ENCODE assay signal across 8 cellular contexts in genomic region chr5:139389701-139390638, GRCh38. TPM values are rescaled to one million over a fixed set of nuclear protein-coding genes. Genes with fewer than 3 reads are reported as not detected.
DNase-seq lines count a peak whose midpoint lies in the region; ATAC-seq, FAIRE-seq and TF ChIP-seq lines count a peak whose summit lies in the region.

A gene with protein sequence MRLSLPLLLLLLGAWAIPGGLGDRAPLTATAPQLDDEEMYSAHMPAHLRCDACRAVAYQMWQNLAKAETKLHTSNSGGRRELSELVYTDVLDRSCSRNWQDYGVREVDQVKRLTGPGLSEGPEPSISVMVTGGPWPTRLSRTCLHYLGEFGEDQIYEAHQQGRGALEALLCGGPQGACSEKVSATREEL (minus strand): TSS chr5:139389913. CDS start chr5:139389856, 57 bp downstream.

- H3K4me1 ChIP-seq in kidney (ENCODE audit: control insufficient read depth in 1 of 2, insufficient read depth in 1 of 2, low read depth in 1 of 2, low read length in 2 of 2): peaks cover 0 to 13% of the 10 kb centered on the region in 2 donors

- FAIRE-seq in kidney (lab: Jason Lieb, UNC): no peak

- peaks cover 2 to 5% of the 10 kb centered on the region in 2 donors for H3K36me3 Mint-ChIP-seq in activated T-cell treated with anti-CD3 and anti-CD28 coated beads, Interleukin-2, amount 50 U/mL, for 72 hours (ENCODE audit: insufficient read depth in 2 of 2)

- peak within 1 kb of the TSS; percentile 98 to 100 for H3K4me3 Mint-ChIP-seq in activated T-cell treated with anti-CD3 and anti-CD28 coated beads, Interleukin-2, amount 50 U/mL, for 72 hours

- H3K9ac ChIP-seq in kidney (ENCODE audit: low read length in 2 of 2): no peak within 1 kb of the TSS

- no peaks in the 10 kb centered on the region for H3K9me3 ChIP-seq in kidney (ENCODE audit: control insufficient read depth in 1 of 2, low read length in 2 of 2)
- no peaks in the 10 kb centered on the region for H3K9me3 ChIP-seq in MG63

- no peaks in the 10 kb centered on the region for H3K27me3 ChIP-seq in MG63

- no peaks in the 10 kb centered on the region for H3K36me3 ChIP-seq in kidney (ENCODE audit: control insufficient read depth in 1 of 2, insufficient read depth in 2 of 2, low read length in 2 of 2)
- no peaks in the 10 kb centered on the region for H3K36me3 ChIP-seq in MG63

- no peaks in the 10 kb centered on the region for H3K9me3 Mint-ChIP-seq in activated T-cell treated with anti-CD3 and anti-CD28 coated beads, Interleukin-2, amount 50 U/mL, for 72 hours

- H3K27ac ChIP-seq in skin epidermis (peak within 1 kb of the TSS in 16 of 21 experiments; percentile 6 to 86 (median 64)), kidney (ENCODE audit: low read depth in 2 of 2, low read length in 2 of 2) (no peak within 1 kb of the TSS)

- H3K27ac Mint-ChIP-seq in activated T-cell treated with anti-CD3 and anti-CD28 coated beads, Interleukin-2, amount 50 U/mL, for 72 hours: peak within 1 kb of the TSS; percentile 99

- TF ChIP-seq CTCF in kidney (IDR thresholded peaks at IDR 0.05; ENCODE audit: borderline replicate concordance, extremely low read depth, insufficient read depth): no peak

- no peaks in the 10 kb centered on the region for H3K27me3 Mint-ChIP-seq in activated T-cell treated with anti-CD3 and anti-CD28 coated beads, Interleukin-2, amount 50 U/mL, for 72 hours (ENCODE audit: low read depth)

- intact Hi-C loops in kidney (cut with DNase I): no loop called here

- peak; percentile 37 for ATAC-seq in GM21367 (IDR thresholded peaks at IDR 0.05; ENCODE audit: unreplicated experiment)
- ATAC-seq in HG03575 (IDR thresholded peaks at IDR 0.05; ENCODE audit: extremely low read depth, insufficient number of reproducible peaks, low FRiP score, unreplicated experiment): peak; percentile 23
- peak; percentile 65 to 67 for ATAC-seq in activated T-cell treated with anti-CD3 and anti-CD28 coated beads, Interleukin-2, amount 50 U/mL, for 72 hours (replicated peaks in 1 of 2)

- peaks cover 74% of the 10 kb centered on the region for H3K4me1 Mint-ChIP-seq in activated T-cell treated with anti-CD3 and anti-CD28 coated beads, Interleukin-2, amount 50 U/mL, for 72 hours (ENCODE audit: low read depth)

- H3K4me3 ChIP-seq in skin epidermis (peak within 1 kb of the TSS in 1 of 7 experiments; percentile 8), kidney (ENCODE audit: low read length in 2 of 2) (no peak within 1 kb of the TSS), MG63 (no peak within 1 kb of the TSS)

- peak; percentile 72 for DNase-seq in GF-D8 (lab: John Stamatoyannopoulos, UW)
- DNase-seq in activated T-cell treated with anti-CD3 and anti-CD28 coated beads, Interleukin-2, amount 50 U/mL, for 72 hours: peak; percentile 79 to 84
- DNase-seq in SW 1271 (lab: John Stamatoyannopoulos, UW): no peak
- no peak for DNase-seq in kidney
- DNase-seq in MG63: no peak

RNA-seq across cellular contexts. Expression of the gene that starts here (rescaled TPM):
- 10 to 100 TPM; 19.7 to 27.3 TPM for total RNA-seq in activated T-cell treated with anti-CD3 and anti-CD28 coated beads, Interleukin-2, amount 50 U/mL, for 72 hours
- total RNA-seq in kidney: 49.6 TPM
- 1.2 TPM for polyA plus RNA-seq in kidney (ENCODE audit: insufficient read depth, low read depth, low replicate concordance)
- total RNA-seq in MG63 (2014; rRNA removed; shearing (Covaris generic); ENCODE audit: low replicate concordance): not detected in 2 replicates

Comparison
In these comparisons a context has a peak if more than half of its experiments do, and no peak if none do; other contexts are left out.
1. RNA of the gene that starts here (total RNA-seq): 49.6 TPM in kidney (single experiment) and 19.7 to 27.3 TPM in activated T-cell treated with anti-CD3 and anti-CD28 coated beads, Interleukin-2, amount 50 U/mL, for 72 hours; not detected in MG63; every median in the first group is over 10 times any median in the second.
2. DNase-seq: peak in GF-D8 (single experiment) and activated T-cell treated with anti-CD3 and anti-CD28 coated beads, Interleukin-2, amount 50 U/mL, for 72 hours (2 of 2); none in SW 1271 (0 of 2), kidney (single experiment) and MG63 (single experiment).
3. H3K27ac ChIP-seq: peak in skin epidermis (16 of 21); none in kidney (0 of 2).
4. Peak in every context shown above with its lines, with median percentiles within 50 percentile points of each other: ATAC-seq.